14 cellular contexts compared by ENCODE assay signal in genomic region chr1:208951908-208952307, GRCh38.
DNase-seq lines count a peak whose midpoint lies in the region; TF ChIP-seq lines count a peak whose summit lies in the region.
"Had no signal": no experiment of that assay in that cellular context is flagged by ENCODE, and none has a peak within 500 bp of the region (broad histone marks: within the 10 kb centered on the region; RNA-seq: fewer than 3 reads in every experiment).

No MANE protein-coding gene starts in this region.

- intact Hi-C loops in colonic mucosa (cut with DNase I), result no loop called here
- intact Hi-C loops in posterior vena cava (cut with DNase I), result no loop called here
- intact Hi-C loops in uterus (cut with DNase I; ENCODE audit: low total_unique reads), result no loop called here
- intact Hi-C loops in esophagus squamous epithelium (cut with DNase I), result no loop called here

- H3K27me3 ChIP-seq in colonic mucosa (no peaks in the 10 kb centered on the region), uterus (no peaks in the 10 kb centered on the region), esophagus squamous epithelium (no peaks in the 10 kb centered on the region)

- H3K27ac ChIP-seq in HEK293 (ENCODE audit: extremely low read depth, low read depth, low read length), result no peak overlapping the region
- H3K27ac ChIP-seq in colonic mucosa, result peak overlapping the region; percentile 38
- H3K27ac ChIP-seq in uterus, result no peak overlapping the region
- H3K27ac ChIP-seq in esophagus squamous epithelium, result no peak overlapping the region

- CTCF ChIA-PET in HEK293 (lab: Yijun Ruan, JAX), result interaction anchor here (0.8 kb wide), 1 partner anchor 250 kb away, joined by 3 read pairs; no protein-coding TSS in a partner anchor

- H3K36me3 ChIP-seq in HEK293 (ENCODE audit: control insufficient read depth in 2 of 2, insufficient read depth in 1 of 2, low read length in 2 of 2), result no peaks in the 10 kb centered on the region
- no peaks in the 10 kb centered on the region for H3K36me3 ChIP-seq in colonic mucosa
- H3K36me3 ChIP-seq in uterus, result no peaks in the 10 kb centered on the region
- H3K36me3 ChIP-seq in esophagus squamous epithelium, result no peaks in the 10 kb centered on the region

- H3K4me1 ChIP-seq in HEK293 (ENCODE audit: control insufficient read depth, insufficient read depth, low read length), result no peaks in the 10 kb centered on the region
- H3K4me1 ChIP-seq in colonic mucosa, result peaks cover 7% of the 10 kb centered on the region
- H3K4me1 ChIP-seq in uterus, result no peaks in the 10 kb centered on the region
- H3K4me1 ChIP-seq in esophagus squamous epithelium, result no peaks in the 10 kb centered on the region

- H3K9me3 ChIP-seq in HEK293 (ENCODE audit: control insufficient read depth, insufficient read depth, low read depth, low read length), result no peaks in the 10 kb centered on the region
- no peaks in the 10 kb centered on the region for H3K9me3 ChIP-seq in colonic mucosa
- no peaks in the 10 kb centered on the region for H3K9me3 ChIP-seq in uterus
- H3K9me3 ChIP-seq in esophagus squamous epithelium, result no peaks in the 10 kb centered on the region

- peak overlapping the region in 1 of 2 donors; percentile 21 for H3K9ac ChIP-seq in colonic mucosa (ENCODE audit: low read depth in 2 of 2, low read length in 2 of 2)

- no peak for TF ChIP-seq CTCF in HEK293 (tag by site-specific recombination; IDR thresholded peaks at IDR 0.05)
- no peak for TF ChIP-seq CTCF in colonic mucosa (IDR thresholded peaks at IDR 0.05)
- TF ChIP-seq CTCF in uterus (IDR thresholded peaks at IDR 0.05), result no peak
- TF ChIP-seq CTCF in esophagus squamous epithelium (IDR thresholded peaks at IDR 0.05), result no peak

- no peak for TF ChIP-seq POLR2A in uterus (IDR thresholded peaks at IDR 0.05)
- no peak for TF ChIP-seq POLR2A in esophagus squamous epithelium (IDR thresholded peaks at IDR 0.05)

- H3K4me3 ChIP-seq in HEK293 (ENCODE audit: low read depth, low read length) (no peak overlapping the region), colonic mucosa (no peak overlapping the region), uterus (no peak overlapping the region), esophagus squamous epithelium (no peak overlapping the region)

- peak; percentile 26 for DNase-seq in NCI-H146 treated with DMSO at 0.1 percent for 48 hours (lab: John Stamatoyannopoulos, UW; ENCODE audit: unreplicated experiment)
- DNase-seq in colonic mucosa, result peak; percentile 42
- peak; percentile 59 for DNase-seq in pulmonary artery endothelial cell (ENCODE audit: low read depth, low spot score)
- no peak for DNase-seq in posterior vena cava (ENCODE audit: low spot score)
- no peak for DNase-seq in uterus
- DNase-seq in esophagus squamous epithelium (lab: John Stamatoyannopoulos, UW), result no peak
- DNase-seq: caudate nucleus; DND-41; effector memory CD8-positive, alpha-beta T cell; left cardiac atrium; NCI-H1436; stimulated activated CD4-positive, alpha-beta T cell treated with anti-CD3 and anti-CD28 coated beads, Interleukin-4, amount 100 ng/mL, for 4 hours; T-helper 2 cell had no signal

- POLR2A ChIA-PET in HEK293 (lab: Yijun Ruan, JAX), result no interaction called here

TF ChIP-seq in HEK293, 187 proteins besides CTCF, POLR2A, EP300 and RAD21:
- TF ChIP-seq ZNF311 (tag by site-specific recombination; IDR thresholded peaks at IDR 0.05; ENCODE audit: borderline replicate concordance) (no peak), GLIS1 (tag by site-specific recombination; IDR thresholded peaks at IDR 0.05) (0 out of 2 replicates have a peak, but pooled peaks have one; percentile 20), ZIC2 (tag by site-specific recombination; IDR thresholded peaks at IDR 0.05) (0 out of 2 replicates have a peak, but pooled peaks have one; percentile 7)

Comparison
In these comparisons a context has a peak if more than half of its experiments do, and no peak if none do; other contexts are left out.
1. DNase-seq: peak in NCI-H146 treated with DMSO at 0.1 percent for 48 hours (single experiment), colonic mucosa (single experiment) and pulmonary artery endothelial cell (single experiment); none in posterior vena cava (single experiment), uterus (0 of 2) and esophagus squamous epithelium (single experiment).